ENCODE assay signal across 1 cellular context in the genomic region with DNA sequence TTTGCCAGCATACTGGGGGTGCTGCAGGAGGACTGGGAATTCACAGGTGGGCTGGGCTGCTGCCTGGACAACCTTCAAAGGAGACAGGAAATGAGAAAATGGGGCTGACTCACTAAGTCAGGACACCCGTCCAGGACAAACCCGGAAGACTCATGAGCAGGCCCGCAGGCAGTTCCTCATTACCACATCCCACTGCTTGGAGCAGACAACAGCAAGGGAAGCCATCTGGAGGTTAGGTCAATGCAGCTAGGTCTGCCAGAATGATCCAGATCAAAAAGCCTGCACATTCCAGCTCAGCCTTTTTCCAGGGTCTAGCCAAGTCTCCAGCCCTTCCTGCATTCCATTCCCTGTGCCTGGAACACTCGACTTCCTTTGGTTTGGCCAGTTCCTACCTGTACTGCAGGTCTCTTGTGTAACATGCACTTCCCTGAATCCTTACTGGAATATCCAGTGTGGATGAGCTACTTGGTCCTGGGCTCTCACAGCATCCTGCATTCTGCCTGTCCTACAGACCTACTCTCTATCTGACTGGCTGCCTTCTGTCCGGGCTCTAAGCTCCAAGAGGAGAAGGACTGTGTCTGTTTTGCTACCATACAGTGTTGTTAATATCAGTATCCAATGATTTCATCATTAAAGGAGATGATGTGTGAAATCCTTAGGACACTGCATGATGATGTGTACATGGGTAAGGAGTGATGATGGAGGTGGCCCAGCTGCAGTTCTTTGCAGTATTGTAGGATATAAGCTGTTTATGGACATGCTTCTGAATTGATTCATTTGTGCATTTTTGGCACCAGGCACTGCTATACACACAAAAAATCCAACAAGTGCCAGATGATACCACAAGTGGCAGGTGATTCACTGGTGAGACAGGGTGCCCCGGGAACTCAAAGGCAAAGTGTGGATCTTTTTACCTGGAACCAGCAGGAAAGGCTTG.
TF ChIP-seq lines count a peak whose summit lies in the region.

No MANE protein-coding gene starts in this region.

TF ChIP-seq in SK-N-SH treated with all-trans-retinoic acid at 6 μM for 48 hours, 23 proteins besides CTCF, POLR2A, EP300 and RAD21 (continued from another document):
- TF ChIP-seq, protein P1, sequence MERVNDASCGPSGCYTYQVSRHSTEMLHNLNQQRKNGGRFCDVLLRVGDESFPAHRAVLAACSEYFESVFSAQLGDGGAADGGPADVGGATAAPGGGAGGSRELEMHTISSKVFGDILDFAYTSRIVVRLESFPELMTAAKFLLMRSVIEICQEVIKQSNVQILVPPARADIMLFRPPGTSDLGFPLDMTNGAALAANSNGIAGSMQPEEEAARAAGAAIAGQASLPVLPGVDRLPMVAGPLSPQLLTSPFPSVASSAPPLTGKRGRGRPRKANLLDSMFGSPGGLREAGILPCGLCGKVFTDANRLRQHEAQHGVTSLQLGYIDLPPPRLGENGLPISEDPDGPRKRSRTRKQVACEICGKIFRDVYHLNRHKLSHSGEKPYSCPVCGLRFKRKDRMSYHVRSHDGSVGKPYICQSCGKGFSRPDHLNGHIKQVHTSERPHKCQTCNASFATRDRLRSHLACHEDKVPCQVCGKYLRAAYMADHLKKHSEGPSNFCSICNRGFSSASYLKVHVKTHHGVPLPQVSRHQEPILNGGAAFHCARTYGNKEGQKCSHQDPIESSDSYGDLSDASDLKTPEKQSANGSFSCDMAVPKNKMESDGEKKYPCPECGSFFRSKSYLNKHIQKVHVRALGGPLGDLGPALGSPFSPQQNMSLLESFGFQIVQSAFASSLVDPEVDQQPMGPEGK (CRISPR knock-in tag; IDR thresholded peaks at IDR 0.05; ENCODE audit: borderline replicate concordance): no peak
- TF ChIP-seq GLIS3 (CRISPR knock-in tag; IDR thresholded peaks at IDR 0.05): no peak
- peak; percentile 35; the same call in 1 of the 2 replicates for TF ChIP-seq TCF4 (CRISPR knock-in tag; IDR thresholded peaks at IDR 0.05; ENCODE audit: borderline replicate concordance)
- no peak for TF ChIP-seq ISL1 (CRISPR knock-in tag; IDR thresholded peaks at IDR 0.05)
- TF ChIP-seq, protein P2, sequence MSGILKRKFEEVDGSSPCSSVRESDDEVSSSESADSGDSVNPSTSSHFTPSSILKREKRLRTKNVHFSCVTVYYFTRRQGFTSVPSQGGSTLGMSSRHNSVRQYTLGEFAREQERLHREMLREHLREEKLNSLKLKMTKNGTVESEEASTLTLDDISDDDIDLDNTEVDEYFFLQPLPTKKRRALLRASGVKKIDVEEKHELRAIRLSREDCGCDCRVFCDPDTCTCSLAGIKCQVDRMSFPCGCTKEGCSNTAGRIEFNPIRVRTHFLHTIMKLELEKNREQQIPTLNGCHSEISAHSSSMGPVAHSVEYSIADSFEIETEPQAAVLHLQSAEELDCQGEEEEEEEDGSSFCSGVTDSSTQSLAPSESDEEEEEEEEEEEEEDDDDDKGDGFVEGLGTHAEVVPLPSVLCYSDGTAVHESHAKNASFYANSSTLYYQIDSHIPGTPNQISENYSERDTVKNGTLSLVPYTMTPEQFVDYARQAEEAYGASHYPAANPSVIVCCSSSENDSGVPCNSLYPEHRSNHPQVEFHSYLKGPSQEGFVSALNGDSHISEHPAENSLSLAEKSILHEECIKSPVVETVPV (CRISPR knock-in tag; IDR thresholded peaks at IDR 0.05): no peak
- TF ChIP-seq ZNF8 (CRISPR knock-in tag; IDR thresholded peaks at IDR 0.05): peak; percentile 77
- TF ChIP-seq ZFP30 (CRISPR knock-in tag; IDR thresholded peaks at IDR 0.05): no peak
- no peak for TF ChIP-seq ESRRG (CRISPR knock-in tag; IDR thresholded peaks at IDR 0.05)
- TF ChIP-seq ZNF70 (CRISPR knock-in tag; IDR thresholded peaks at IDR 0.05): no peak
